Comparison of ENCODE assay signal across 12 cellular contexts in the genomic region with DNA sequence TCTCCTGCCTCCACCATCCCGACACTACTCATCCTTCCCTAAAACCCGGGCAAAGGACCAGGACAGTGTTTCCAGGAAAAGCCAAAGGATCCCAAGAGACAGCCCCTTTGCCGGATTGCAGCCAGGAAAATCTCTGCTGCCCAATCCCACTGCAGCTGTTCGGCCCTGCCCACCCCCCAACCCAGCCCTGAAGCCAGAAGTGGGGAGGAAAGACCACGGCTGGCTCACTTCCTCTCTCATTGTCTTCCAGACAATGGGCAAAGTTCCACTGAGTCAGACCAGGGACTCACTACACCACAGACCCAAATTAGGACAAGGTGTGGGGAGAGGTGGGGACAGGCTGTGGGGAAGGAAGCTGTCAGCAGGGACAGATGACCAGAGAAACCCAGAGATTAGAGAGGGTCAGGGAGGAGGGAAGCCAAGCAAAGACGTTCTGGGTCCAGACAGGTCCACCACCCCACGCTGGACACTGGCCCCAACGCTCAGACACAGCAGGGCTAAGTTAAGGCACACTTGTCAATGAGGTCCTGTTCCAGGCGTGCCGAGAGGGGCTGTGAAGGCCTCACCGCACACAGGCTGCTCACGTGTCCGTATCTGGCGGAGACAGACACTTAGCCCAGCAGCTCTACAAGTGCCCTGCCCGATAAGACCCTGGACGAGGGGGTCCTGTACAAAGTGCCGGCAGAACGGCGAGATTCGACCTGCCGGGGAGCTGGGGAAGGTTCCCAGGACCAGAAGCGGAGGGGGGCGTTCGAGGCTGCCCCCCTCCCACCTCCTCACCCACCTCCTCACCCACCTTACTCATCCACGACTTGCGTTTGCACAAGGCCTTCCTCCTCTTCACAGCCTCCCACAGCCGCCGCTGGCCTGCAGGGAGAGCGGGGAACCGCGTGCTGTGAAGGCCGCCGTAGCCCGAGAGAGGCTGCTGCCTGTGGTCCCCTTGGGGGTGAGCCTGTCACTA. TPM values are rescaled to one million over a fixed set of nuclear protein-coding genes. Genes with fewer than 3 reads are reported as not detected.
DNase-seq lines count a peak whose midpoint lies in the region; ATAC-seq and TF ChIP-seq lines count a peak whose summit lies in the region.
"Had no signal": no experiment of that assay in that cellular context is flagged by ENCODE, and none has a peak within 500 bp of the region (broad histone marks: within the 10 kb centered on the region; RNA-seq: fewer than 3 reads in every experiment).

No MANE protein-coding gene starts in this region.

- ATAC-seq in left cardiac atrium = peak; percentile 63 to 85
- ATAC-seq in sciatic nerve = peak; percentile 70

- peaks cover 12% of the 10 kb centered on the region for H3K4me1 Mint-ChIP-seq in HFFc6 (ENCODE audit: low read depth)
- H3K4me1 Mint-ChIP-seq: activated CD4-positive, alpha-beta T cell treated with anti-CD3 and anti-CD28 coated beads, Interleukin-2, amount 10 ng/mL, durations not matched to agents 24 days and 14 days had no signal

- DNase-seq in HFFc6 (no peak), astrocyte of the hippocampus (ENCODE audit: low read depth, low spot score) (peak; percentile 68), left cardiac atrium (peak; percentile 61), sciatic nerve (ENCODE audit: low spot score) (no peak), hypothalamus (lab: John Stamatoyannopoulos, UW) (no peak), NOMO-1 treated with DMSO at 0.1 percent for 48 hours (lab: John Stamatoyannopoulos, UW; ENCODE audit: unreplicated experiment) (no peak), activated gamma-delta T cell treated with Interleukin-2 at 50 U/mL for 16 hours (no peak), EL (no peak)
- DNase-seq: activated CD4-positive, alpha-beta T cell treated with anti-CD3 and anti-CD28 coated beads, Interleukin-2, amount 10 ng/mL, durations not matched to agents 24 days and 14 days; NCI-H2227 treated with DMSO at 0.1 percent for 48 hours had no signal

- H3K27ac Mint-ChIP-seq in HFFc6 = peak overlapping the region; percentile 42
- H3K27ac Mint-ChIP-seq: activated CD4-positive, alpha-beta T cell treated with anti-CD3 and anti-CD28 coated beads, Interleukin-2, amount 10 ng/mL, durations not matched to agents 24 days and 14 days; activated naive CD8-positive, alpha-beta T cell had no signal

- H3K27me3 Mint-ChIP-seq in HFFc6 (ENCODE audit: insufficient read depth) = peaks cover 4% of the 10 kb centered on the region
- H3K27me3 Mint-ChIP-seq: activated CD4-positive, alpha-beta T cell treated with anti-CD3 and anti-CD28 coated beads, Interleukin-2, amount 10 ng/mL, durations not matched to agents 24 days and 14 days; activated naive CD8-positive, alpha-beta T cell; CD8-positive, alpha-beta memory T cell had no signal

- intact Hi-C loops in left cardiac atrium (cut with DNase I) = no loop called here
- intact Hi-C loops in sciatic nerve (cut with DNase I) = no loop called here

- no peak for TF ChIP-seq CTCF in HFFc6 (IDR thresholded peaks at IDR 0.05)

- no peak overlapping the region for H3K4me3 Mint-ChIP-seq in HFFc6
- H3K4me3 Mint-ChIP-seq: activated CD4-positive, alpha-beta T cell treated with anti-CD3 and anti-CD28 coated beads, Interleukin-2, amount 10 ng/mL, durations not matched to agents 24 days and 14 days; activated naive CD8-positive, alpha-beta T cell had no signal

- no peaks in the 10 kb centered on the region for H3K9me3 Mint-ChIP-seq in HFFc6
- H3K9me3 Mint-ChIP-seq: activated CD4-positive, alpha-beta T cell treated with anti-CD3 and anti-CD28 coated beads, Interleukin-2, amount 10 ng/mL, durations not matched to agents 24 days and 14 days; CD8-positive, alpha-beta memory T cell had no signal

- peaks cover 8% of the 10 kb centered on the region for H3K36me3 Mint-ChIP-seq in HFFc6 (ENCODE audit: low read depth)
- H3K36me3 Mint-ChIP-seq: activated naive CD8-positive, alpha-beta T cell had no signal

RNA-seq across cellular contexts. Expression of a gene that starts 21.9 kb away (rescaled TPM):
- 10 to 100 TPM; 29.6 to 46.1 (median 35.1) TPM for total RNA-seq in HFFc6 (2021; fragmentation: NEBNext Ultra II Directional; extraction: Animal tissue kit (Norgen Biotek cat#: 25700))
- 10 to 100 TPM; 47.6 to 50.4 TPM for total RNA-seq in left cardiac atrium
- 72.0 TPM for total RNA-seq in sciatic nerve

Comparison
In these comparisons a context has a peak if more than half of its experiments do, and no peak if none do; other contexts are left out.
1. DNase-seq: peak in astrocyte of the hippocampus (single experiment) and left cardiac atrium (single experiment); none in HFFc6 (single experiment), sciatic nerve (single experiment), hypothalamus (0 of 51), NOMO-1 treated with DMSO at 0.1 percent for 48 hours (single experiment), activated gamma-delta T cell treated with Interleukin-2 at 50 U/mL for 16 hours (single experiment) and EL (single experiment).